ENCODE assay signal across 23 cellular contexts in genomic region chr22:37588540-37589215, GRCh38. TPM values are rescaled to one million over a fixed set of nuclear protein-coding genes. Genes with fewer than 3 reads are reported as not detected.
DNase-seq lines count a peak whose midpoint lies in the region; ATAC-seq, FAIRE-seq and TF ChIP-seq lines count a peak whose summit lies in the region.
"Had no signal": no experiment of that assay in that cellular context is flagged by ENCODE, and none has a peak within 500 bp of the region (broad histone marks: within the 10 kb centered on the region; RNA-seq: fewer than 3 reads in every experiment).

No MANE protein-coding gene starts in this region.

- DNase-seq in Peyer's patch: peak in 2 of 3 donors; percentile 66 to 71
- peak; percentile 81 for DNase-seq in left colon
- DNase-seq in pancreas: peak in 1 of 6 donors; percentile 47
- DNase-seq in DMS53 (lab: John Stamatoyannopoulos, UW): no peak
- DNase-seq: activated CD4-positive, alpha-beta T cell treated with anti-CD3 and anti-CD28 coated beads, Interleukin-2, amount 10 ng/mL, durations not matched to agents 7 days and 5 days; activated gamma-delta T cell; amniotic stem cell; caudate nucleus; CD4-positive, alpha-beta T cell; DMS153; erythroblast; left cardiac atrium; NCI-H1417; NCI-H526 treated with DMSO at 0.1 percent for 48 hours; occipital lobe; PC-3; right cardiac atrium; SIG-M5; stimulated activated naive B cell treated with anti-CD40 and anti-IgM and Interleukin-4, amounts not matched to agents 10 μg/mL and 1 μg/mL and 100 μg/mL, for 72 hours had no signal

- ATAC-seq in left colon (peak; percentile 86), pancreas (peak in 3 of 4 donors; percentile 17 to 59 (median 53)), HG03196 (IDR thresholded peaks at IDR 0.05; ENCODE audit: unreplicated experiment) (no peak), GM19324 (IDR thresholded peaks at IDR 0.05; ENCODE audit: low FRiP score, unreplicated experiment) (no peak)
- ATAC-seq: left cardiac atrium; PC-3; right cardiac atrium; stimulated activated naive B cell treated with anti-CD40 and anti-IgM and Interleukin-4, amounts not matched to agents 10 μg/mL and 1 μg/mL and 100 μg/mL, for 72 hours had no signal

- no peak for FAIRE-seq in pancreas (lab: Jason Lieb, UNC)
- FAIRE-seq: frontal cortex had no signal

- H3K27ac ChIP-seq in Peyer's patch (peak overlapping the region in 3 of 4 donors; percentile 49 to 68 (median 54)), pancreas (peak overlapping the region in 3 of 4 donors; percentile 38 to 71 (median 50))

- H3K36me3 ChIP-seq in Peyer's patch: no peaks in the 10 kb centered on the region
- no peaks in the 10 kb centered on the region for H3K36me3 ChIP-seq in pancreas
- H3K36me3 ChIP-seq: tibial nerve had no signal

- H3K27me3 ChIP-seq in Peyer's patch (no peaks in the 10 kb centered on the region), pancreas (no peaks in the 10 kb centered on the region)

- H3K4me1 ChIP-seq in Peyer's patch: peaks cover 0 to 24% (median 0%) of the 10 kb centered on the region in 4 donors
- H3K4me1 ChIP-seq in pancreas: peaks cover 9 to 38% (median 15%) of the 10 kb centered on the region in 3 donors

- TF ChIP-seq CTCF in Peyer's patch (IDR thresholded peaks at IDR 0.05) (no peak), pancreas (IDR thresholded peaks at IDR 0.05) (no peak)

- H3K9me3 ChIP-seq in Peyer's patch (no peaks in the 10 kb centered on the region), pancreas (no peaks in the 10 kb centered on the region)
- H3K9me3 ChIP-seq: tibial nerve had no signal

- intact Hi-C loops in left colon (cut with DNase I, micrococcal nuclease) (no loop called here), pancreas (cut with DNase I) (no loop called here)

- H3K4me3 ChIP-seq in Peyer's patch (no peak overlapping the region), pancreas (no peak overlapping the region)
- H3K4me3 ChIP-seq: tibial nerve had no signal

- no peak for TF ChIP-seq POLR2A in Peyer's patch (IDR thresholded peaks at IDR 0.05)

- WGBS in pancreas, 2 donors: 42 to 43% methylated on average over 11 of the region's 11 CpGs

RNA-seq across cellular contexts. Expression of gene LGALS2, which starts 8.8 kb away (rescaled TPM):
- total RNA-seq in Peyer's patch (100 to 1,000 TPM in 2 of 4 donors, 10 to 100 TPM in 2; 19.8 to 190 (median 92.7) TPM), left colon (10 to 100 TPM; 42.9 to 44.5 TPM), pancreas (10 to 100 TPM; 16.0 to 99.5 (median 40.9) TPM)
- 10 to 100 TPM; 26.2 to 61.7 TPM for polyA plus RNA-seq in pancreas
- total RNA-seq: activated CD4-positive, alpha-beta T cell treated with anti-CD3 and anti-CD28 coated beads, Interleukin-2, amount 10 ng/mL, durations not matched to agents 7 days and 5 days; frontal cortex; left cardiac atrium; occipital lobe; PC-3; tibial nerve had no signal
- polyA plus RNA-seq: right cardiac atrium had no signal

RNA-seq across cellular contexts. Expression of gene GGA1, which starts 20.0 kb away (rescaled TPM):
- total RNA-seq in Peyer's patch (100 to 1,000 TPM in 3 of 4 donors, 10 to 100 TPM in 1; 67.1 to 189 (median 117) TPM), left colon (10 to 100 TPM; 56.9 to 73.3 TPM), pancreas (10 to 100 TPM; 17.9 to 36.4 (median 21.5) TPM)
- 10 to 100 TPM; 81.5 to 84.9 TPM for polyA plus RNA-seq in pancreas

RNA-seq across cellular contexts. Expression of gene CDC42EP1, which starts 28.4 kb away (rescaled TPM):
- total RNA-seq in Peyer's patch (10 to 100 TPM; 22.3 to 41.0 (median 34.7) TPM), left colon (10 to 100 TPM; 52.2 to 64.1 TPM), pancreas (100 to 1,000 TPM in 2 of 6 donors, 10 to 100 TPM in 4; 68.8 to 139 (median 96.1) TPM)
- polyA plus RNA-seq in pancreas: 10 to 100 TPM; 78.2 to 79.0 TPM
- total RNA-seq: CD4-positive, alpha-beta T cell had no signal

RNA-seq across cellular contexts. Expression of gene SH3BP1, which starts 50.8 kb away (rescaled TPM):
- 100 to 1,000 TPM in 1 of 4 donors, 10 to 100 TPM in 3; 55.0 to 135 (median 71.8) TPM for total RNA-seq in Peyer's patch
- total RNA-seq in left colon: 100 to 1,000 TPM in 1 of 2 donors, 10 to 100 TPM in 1; 77.4 to 121 TPM
- total RNA-seq in pancreas: 1 to 10 TPM; 2.0 to 9.3 (median 3.9) TPM
- polyA plus RNA-seq in pancreas: 1 to 10 TPM; 2.7 to 5.9 TPM

Comparison
In these comparisons a context has a peak if more than half of its experiments do, and no peak if none do; other contexts are left out.
1. ATAC-seq: peak in left colon (single experiment) and pancreas (3 of 4); none in HG03196 (single experiment) and GM19324 (single experiment).